Comparison of ENCODE assay signal across 8 cellular contexts in genomic region chr4:129093173-129093974, GRCh38. TPM values are rescaled to one million over a fixed set of nuclear protein-coding genes. Genes with fewer than 3 reads are reported as not detected.
DNase-seq lines count a peak whose midpoint lies in the region; ATAC-seq and TF ChIP-seq lines count a peak whose summit lies in the region.

Gene SCLT1, minus strand, starts transcription at chr4:129093539. Its CDS starts 436 bp downstream, at chr4:129093103.

- H3K4me3 ChIP-seq in H7 (ENCODE audit: insufficient read depth, low read depth, low read length), result peak within 1 kb of the TSS; percentile 85
- H3K4me3 ChIP-seq in fibroblast of the aortic adventitia (ENCODE audit: low read depth, low read length), result peak within 1 kb of the TSS; percentile 83

- H3K36me3 ChIP-seq in H7 (replicated peaks; ENCODE audit: control insufficient read depth, insufficient read depth, low read length), result no peaks in the 10 kb centered on the region

- no peaks in the 10 kb centered on the region for H3K9me3 Mint-ChIP-seq in nephron
- no peaks in the 10 kb centered on the region for H3K9me3 Mint-ChIP-seq in stimulated activated naive CD8-positive, alpha-beta T cell treated with anti-CD3 and anti-CD28 coated beads, Interleukin-15, amount 100 ng/mL, for 72 hours

- peak within 1 kb of the TSS; percentile 41 to 70 (median 66) for H3K4me3 Mint-ChIP-seq in nephron
- H3K4me3 Mint-ChIP-seq in stimulated activated naive CD8-positive, alpha-beta T cell treated with anti-CD3 and anti-CD28 coated beads, Interleukin-15, amount 100 ng/mL, for 72 hours, result no peak within 1 kb of the TSS

- H3K36me3 Mint-ChIP-seq in nephron (ENCODE audit: low read depth), result peaks cover 12% of the 10 kb centered on the region

- peak; percentile 96 for ATAC-seq in stimulated activated naive CD8-positive, alpha-beta T cell treated with anti-CD3 and anti-CD28 coated beads, Interleukin-15, amount 100 ng/mL, for 72 hours

- H3K27me3 ChIP-seq in H7 (ENCODE audit: control insufficient read depth, insufficient read depth, low read length), result no peaks in the 10 kb centered on the region

- DNase-seq in ELF-1 (ENCODE audit: low read depth, low spot score) (peak; percentile 98), H7 (peak; percentile 87), M059J (ENCODE audit: low read depth) (peak; percentile 98), SHP77 (lab: John Stamatoyannopoulos, UW) (peak; percentile 89 to 92), fibroblast of the aortic adventitia (ENCODE audit: low read depth) (peak; percentile 98)
- DNase-seq in activated effector memory CD4-positive, alpha-beta T cell treated with Interleukin-2 at 50 U/mL for 16 hours, result peak; percentile 91
- peak; percentile 94 to 98 for DNase-seq in stimulated activated naive CD8-positive, alpha-beta T cell treated with anti-CD3 and anti-CD28 coated beads, Interleukin-15, amount 100 ng/mL, for 72 hours

- no peak within 1 kb of the TSS for H3K27ac Mint-ChIP-seq in nephron
- peak within 1 kb of the TSS in 1 of 2 donors; percentile 35 for H3K27ac Mint-ChIP-seq in stimulated activated naive CD8-positive, alpha-beta T cell treated with anti-CD3 and anti-CD28 coated beads, Interleukin-15, amount 100 ng/mL, for 72 hours

- no peak for TF ChIP-seq CTCF in fibroblast of the aortic adventitia (IDR thresholded peaks at IDR 0.05; ENCODE audit: insufficient read depth, low read length)
- TF ChIP-seq CTCF in nephron (IDR thresholded peaks at IDR 0.05; ENCODE audit: unreplicated experiment in 3 of 3), result no peak

- no peaks in the 10 kb centered on the region for H3K27me3 Mint-ChIP-seq in nephron (ENCODE audit: low read depth)
- no peaks in the 10 kb centered on the region for H3K27me3 Mint-ChIP-seq in stimulated activated naive CD8-positive, alpha-beta T cell treated with anti-CD3 and anti-CD28 coated beads, Interleukin-15, amount 100 ng/mL, for 72 hours

- H3K4me1 Mint-ChIP-seq in nephron, result peaks cover 13% of the 10 kb centered on the region
- H3K4me1 Mint-ChIP-seq in stimulated activated naive CD8-positive, alpha-beta T cell treated with anti-CD3 and anti-CD28 coated beads, Interleukin-15, amount 100 ng/mL, for 72 hours, result peaks cover 23% of the 10 kb centered on the region

RNA-seq across cellular contexts. Expression of gene SCLT1, which starts in this region (rescaled TPM):
- total RNA-seq in H7 (2014; rRNA removed; shearing (Covaris generic)), result 13.7 and 20.5 TPM in 2 replicates
- 10.6 and 16.0 TPM in 2 replicates for total RNA-seq in M059J (2014; rRNA removed; shearing (Covaris generic))
- 12.4 and 16.0 TPM in 2 replicates for total RNA-seq in fibroblast of the aortic adventitia (ENCODE audit: low replicate concordance)

Comparison
In these comparisons a context has a peak if more than half of its experiments do, and no peak if none do; other contexts are left out.
1. Peak in every context shown above with its lines: DNase-seq, ATAC-seq and H3K4me3 ChIP-seq.
2. H3K4me3 Mint-ChIP-seq: peak in nephron (3 of 3); none in stimulated activated naive CD8-positive, alpha-beta T cell treated with anti-CD3 and anti-CD28 coated beads, Interleukin-15, amount 100 ng/mL, for 72 hours (0 of 2).